In the genomic region with DNA sequence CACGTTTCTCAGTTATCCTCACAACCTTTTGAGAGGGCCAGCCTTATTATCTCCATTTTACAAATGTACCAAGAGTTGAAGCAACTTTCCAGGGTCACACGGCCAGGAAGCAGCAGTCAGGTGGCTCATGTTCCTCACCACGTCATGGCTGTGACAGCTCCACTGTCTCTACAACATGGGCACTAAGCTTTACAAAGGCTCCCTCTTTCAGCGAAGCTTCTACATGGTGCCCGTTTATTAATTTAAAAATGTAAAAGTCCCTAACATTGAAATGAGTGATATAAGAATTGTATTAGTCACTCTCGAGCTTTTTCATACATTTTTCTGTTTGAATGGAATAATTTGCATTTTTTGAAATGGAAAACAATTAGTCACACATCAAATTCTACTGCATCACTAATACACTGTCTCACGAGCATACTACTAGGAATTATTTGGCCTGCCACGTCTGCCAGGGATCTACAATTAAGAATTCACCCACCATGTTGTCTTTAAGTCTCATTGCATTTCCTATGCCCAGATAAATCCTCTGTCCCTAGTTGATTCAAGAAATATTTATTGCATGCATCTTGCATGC, we compare ENCODE assay signal across 19 cellular contexts.
"Had no signal": no experiment of that assay in that cellular context is flagged by ENCODE, and none has a peak within 500 bp of the region (broad histone marks: within the 10 kb centered on the region; RNA-seq: fewer than 3 reads in every experiment).

No MANE protein-coding gene starts in this region.

- H3K36me3 ChIP-seq: colonic mucosa, SJSA1, thyroid gland had no signal

- H3K4me3 ChIP-seq: colonic mucosa, hepatocyte, mucosa of descending colon, SJSA1, thyroid gland had no signal

- H3K27ac Mint-ChIP-seq: endodermal cell; progenitor cell of endocrine pancreas; stimulated activated memory B cell treated with anti-CD40 and anti-IgM and Interleukin-4, amounts not matched to agents 10 μg/mL and 1 μg/mL and 100 μg/mL, for 72 hours; T-helper 17 cell had no signal

- H3K27me3 ChIP-seq: colonic mucosa, hepatocyte, SJSA1, thyroid gland had no signal

- ATAC-seq: mucosa of descending colon; stimulated activated memory B cell treated with anti-CD40 and anti-IgM and Interleukin-4, amounts not matched to agents 10 μg/mL and 1 μg/mL and 100 μg/mL, for 72 hours; T-helper 17 cell had no signal

- H3K9me3 ChIP-seq: colonic mucosa, mucosa of descending colon, thyroid gland had no signal

- DNase-seq: activated effector memory CD4-positive, alpha-beta T cell treated with Interleukin-2 at 50 U/mL for 16 hours; aorta; colonic mucosa; endodermal cell; foreskin fibroblast; mesenchymal stem cell; mucosa of descending colon; naive B cell; stimulated activated CD4-positive, alpha-beta T cell treated with anti-CD3 and anti-CD28 coated beads, Interleukin-2, amount 100 ng/mL, for 48 hours; T-helper 17 cell; thyroid gland had no signal

- H3K4me3 Mint-ChIP-seq: central memory CD8-positive, alpha-beta T cell; endodermal cell; naive B cell; neural crest cell; stimulated activated memory B cell treated with anti-CD40 and anti-IgM and Interleukin-4, amounts not matched to agents 10 μg/mL and 1 μg/mL and 100 μg/mL, for 72 hours; T-helper 17 cell had no signal

- H3K27me3 Mint-ChIP-seq: progenitor cell of endocrine pancreas; stimulated activated memory B cell treated with anti-CD40 and anti-IgM and Interleukin-4, amounts not matched to agents 10 μg/mL and 1 μg/mL and 100 μg/mL, for 72 hours had no signal

- H2AFZ ChIP-seq: hepatocyte had no signal

- H3K9me3 Mint-ChIP-seq: central memory CD8-positive, alpha-beta T cell had no signal

- H3K79me2 ChIP-seq: hepatocyte had no signal

- H3K4me2 ChIP-seq: hepatocyte had no signal

- H3K27ac ChIP-seq: colonic mucosa, epithelial cell of prostate, hepatocyte, SJSA1, thyroid gland, VCaP had no signal
